Comparison of ENCODE assay signal across 13 cellular contexts in the genomic region with DNA sequence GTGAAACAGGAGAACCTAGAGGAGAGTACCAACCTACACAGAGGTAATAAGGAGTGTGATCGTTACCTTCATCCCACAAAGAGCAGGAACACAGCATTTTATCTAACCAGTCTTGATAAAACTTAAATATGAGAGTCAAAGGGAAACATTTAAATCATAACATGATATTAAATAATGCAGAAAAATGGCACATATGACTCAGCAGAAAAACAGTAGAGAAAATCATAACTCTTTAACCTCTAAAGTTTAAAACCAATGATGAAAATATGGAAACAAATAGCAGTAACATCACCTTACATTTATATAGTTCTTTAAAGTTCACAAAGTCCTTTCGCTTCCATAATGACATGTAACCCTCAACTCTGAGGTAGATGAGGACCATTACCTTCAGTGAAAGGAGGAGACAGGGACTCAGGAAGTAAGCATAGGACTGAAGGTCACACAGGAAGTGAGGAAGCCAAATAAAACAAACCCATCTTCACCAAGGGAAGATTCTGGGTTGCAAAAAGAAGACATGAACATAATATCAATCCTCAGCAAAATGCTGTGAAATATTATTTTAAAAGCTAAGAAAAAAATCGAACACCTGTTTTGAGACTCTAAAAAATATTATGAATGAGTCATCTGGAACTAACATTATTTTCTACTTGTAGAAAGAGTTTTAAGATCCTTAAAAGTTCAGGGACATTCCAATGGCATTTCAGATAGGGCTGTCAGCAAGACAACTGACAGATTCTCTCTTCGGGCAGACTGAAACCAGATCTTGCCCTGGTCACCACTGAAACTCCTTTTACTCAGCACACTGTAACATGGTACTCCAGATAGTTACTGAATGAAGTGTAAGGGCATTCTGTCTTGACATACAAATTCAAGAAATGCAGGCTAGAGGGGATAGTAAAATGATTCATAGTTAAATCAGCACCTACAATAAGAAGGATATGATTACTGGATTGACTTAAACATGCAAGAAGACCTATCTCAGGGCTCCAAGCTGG.
A peak's percentile ranks its signal among the peaks of the same experiment; 100 is the strongest.
DNase-seq lines count a peak whose midpoint lies in the region; ATAC-seq and TF ChIP-seq lines count a peak whose summit lies in the region.
"Had no signal": no experiment of that assay in that cellular context is flagged by ENCODE, and none has a peak within 500 bp of the region (broad histone marks: within the 10 kb centered on the region; RNA-seq: fewer than 3 reads in every experiment).

No MANE protein-coding gene starts in this region.

- peak; percentile 63 for ATAC-seq in GM18520 (IDR thresholded peaks at IDR 0.05; ENCODE audit: unreplicated experiment)
- peak; percentile 69 for ATAC-seq in GM21717 (IDR thresholded peaks at IDR 0.05; ENCODE audit: unreplicated experiment)
- no peak for ATAC-seq in HG03520 (IDR thresholded peaks at IDR 0.05; ENCODE audit: unreplicated experiment)
- ATAC-seq in GM19035 (IDR thresholded peaks at IDR 0.05; ENCODE audit: unreplicated experiment), result no peak

- no peak for DNase-seq in AG08395 (ENCODE audit: low spot score)
- DNase-seq in COLO829 (ENCODE audit: low spot score), result no peak
- DNase-seq: CD4-positive, alpha-beta T cell; erythroblast; NCI-H1436 treated with DMSO at 0.1 percent for 48 hours; stimulated activated CD4-positive, alpha-beta T cell treated with anti-CD3 and anti-CD28 coated beads, Interleukin-1b, Interleukin-23, amount 100 ng/mL, for 48 hours; T-helper 1 cell had no signal

- H3K4me2 ChIP-seq in OCI-LY1 (ENCODE audit: low read length), result peak overlapping the region; percentile 28; the same call in 1 of the 2 replicates

- no peaks in the 10 kb centered on the region for H3K9me2 ChIP-seq in OCI-LY1 (ENCODE audit: low read depth, low read length)

- H3K27ac ChIP-seq in OCI-LY1 (ENCODE audit: low read depth, low read length, poor library complexity, severe bottlenecking), result peak overlapping the region; percentile 55
- H3K27ac ChIP-seq in mesodermal cell (ENCODE audit: low read depth, low read length, severe bottlenecking), result peak overlapping the region; percentile 2

- H3K27me3 ChIP-seq in OCI-LY1 (ENCODE audit: insufficient read depth, low read length), result no peaks in the 10 kb centered on the region

- H3K4me1 ChIP-seq in OCI-LY1 (ENCODE audit: insufficient read depth, low read length, severe bottlenecking), result peaks cover 70% of the 10 kb centered on the region
- H3K4me1 ChIP-seq in mesodermal cell (ENCODE audit: control insufficient read depth, insufficient read depth, low read length, poor library complexity, severe bottlenecking), result peaks cover 4% of the 10 kb centered on the region

- 0 out of 2 replicates have a peak overlapping the region, but pooled peaks have one; percentile 10 for H3K9ac ChIP-seq in OCI-LY1 (ENCODE audit: low read length)

- no peak overlapping the region for H2AFZ ChIP-seq in OCI-LY1 (ENCODE audit: low read length)

- no peaks in the 10 kb centered on the region for H3K79me2 ChIP-seq in OCI-LY1 (ENCODE audit: insufficient read depth, low read length)

- 71% methylated on average over 1 of the region's 4 CpGs; no CpG with 5 or more reads in 1 of the 2 experiments for WGBS in mesodermal cell (ENCODE audit: insufficient coverage in 2 of 2), 2 experiments

- TF ChIP-seq CTCF in OCI-LY1 (IDR thresholded peaks at IDR 0.05; ENCODE audit: low read length), result no peak

- H3K9me3 ChIP-seq in OCI-LY1 (ENCODE audit: low read length) (no peaks in the 10 kb centered on the region), mesodermal cell (ENCODE audit: control insufficient read depth, low read length) (no peaks in the 10 kb centered on the region)

- no peaks in the 10 kb centered on the region for H4K20me1 ChIP-seq in OCI-LY1 (ENCODE audit: insufficient read depth, low read length)

- H3K36me3 ChIP-seq in OCI-LY1 (ENCODE audit: insufficient read depth, low read length), result no peaks in the 10 kb centered on the region
- H3K36me3 ChIP-seq in mesodermal cell (ENCODE audit: control insufficient read depth, insufficient read depth, low read length), result no peaks in the 10 kb centered on the region

- H3F3A ChIP-seq in OCI-LY1 (ENCODE audit: insufficient read depth, low read length), result no peaks in the 10 kb centered on the region

- H3K4me3 ChIP-seq in OCI-LY1 (ENCODE audit: low read depth, low read length, poor library complexity, severe bottlenecking), result no peak overlapping the region
- H3K4me3 ChIP-seq in mesodermal cell (ENCODE audit: extremely low read depth, insufficient read depth, low read length, poor library complexity, severe bottlenecking), result no peak overlapping the region

Comparison
In these comparisons a context has a peak if more than half of its experiments do, and no peak if none do; other contexts are left out.
1. ATAC-seq: peak in GM18520 (single experiment) and GM21717 (single experiment); none in HG03520 (single experiment) and GM19035 (single experiment).